Comparison of ENCODE assay signal across 18 cellular contexts in genomic region chr14:52328286-52328685, GRCh38. TPM values are rescaled to one million over a fixed set of nuclear protein-coding genes. Genes with fewer than 3 reads are reported as not detected.
DNase-seq lines count a peak whose midpoint lies in the region; ATAC-seq and TF ChIP-seq lines count a peak whose summit lies in the region.
"Had no signal": no experiment of that assay in that cellular context is flagged by ENCODE, and none has a peak within 500 bp of the region (broad histone marks: within the 10 kb centered on the region; RNA-seq: fewer than 3 reads in every experiment).

No MANE protein-coding gene starts in this region.

- POLR2A ChIA-PET in Panc1 (lab: Charles Lee) (no interaction called here), Caco-2 (lab: Charles Lee) (no interaction called here)

- no peak for TF ChIP-seq POLR2A in gastroesophageal sphincter (IDR thresholded peaks at IDR 0.05)

- in situ Hi-C loops in Panc1 (cut with HindIII; ENCODE audit: low pct_unique_long_range_greater_than_20kb, low sequenced_read_pairs) (no loop called here), mammary epithelial cell (cut with MboI; ENCODE audit: low sequenced_read_pairs in 2 of 2) (no loop called here)

- no peak for TF ChIP-seq EP300 in gastroesophageal sphincter (IDR thresholded peaks at IDR 0.05)

- no peak overlapping the region for H3K27ac Mint-ChIP-seq in Caco-2 (ENCODE audit: unreplicated experiment)

- H3K79me2 ChIP-seq in mammary epithelial cell (ENCODE audit: insufficient read depth, low read length) = no peaks in the 10 kb centered on the region

- ATAC-seq in Panc1 (peak; percentile 51; the same call in 1 of the 2 replicates), left lung (no peak), gastroesophageal sphincter (no peak)
- ATAC-seq: K562 had no signal

- H3K27me3 ChIP-seq in Panc1 (ENCODE audit: control insufficient read depth, insufficient read depth, low read length) (no peaks in the 10 kb centered on the region), mammary epithelial cell (ENCODE audit: insufficient read depth, low read length) (no peaks in the 10 kb centered on the region), left lung (no peaks in the 10 kb centered on the region), Caco-2 (replicated peaks; ENCODE audit: control insufficient read depth, insufficient read depth, low read length) (no peaks in the 10 kb centered on the region), gastroesophageal sphincter (no peaks in the 10 kb centered on the region)
- H3K27me3 ChIP-seq: esophagus squamous epithelium, suprapubic skin had no signal

- intact Hi-C loops in Panc1 (cut with micrococcal nuclease; ENCODE audit: unreplicated experiment) (no loop called here), mammary epithelial cell (cut with micrococcal nuclease) (no loop called here), left lung (cut with DNase I) (no loop called here), Caco-2 (cut with micrococcal nuclease; ENCODE audit: unreplicated experiment) (no loop called here)

- H3K9me3 ChIP-seq in Panc1 (ENCODE audit: control insufficient read depth, insufficient read depth, low read depth, low read length) (no peaks in the 10 kb centered on the region), mammary epithelial cell (replicated peaks; ENCODE audit: insufficient read depth, low read length) (no peaks in the 10 kb centered on the region), left lung (no peaks in the 10 kb centered on the region), Caco-2 (no peaks in the 10 kb centered on the region; the same call in 1 of the 2 replicates), gastroesophageal sphincter (no peaks in the 10 kb centered on the region)
- H3K9me3 ChIP-seq: suprapubic skin had no signal

- H2AFZ ChIP-seq in mammary epithelial cell (ENCODE audit: low read depth, low read length) = no peak overlapping the region

- no peak overlapping the region for H3K9ac ChIP-seq in mammary epithelial cell (ENCODE audit: insufficient read depth, low read length)

- H3K4me1 ChIP-seq in Panc1 (ENCODE audit: control insufficient read depth, insufficient read depth, low read length) (no peaks in the 10 kb centered on the region), mammary epithelial cell (ENCODE audit: insufficient read depth, low read length) (peaks cover 9% of the 10 kb centered on the region), left lung (peaks cover 9 to 53% of the 10 kb centered on the region in 2 donors), Caco-2 (no peaks in the 10 kb centered on the region), gastroesophageal sphincter (peaks cover 0 to 60% (median 4%) of the 10 kb centered on the region in 3 donors)

- H3K36me3 ChIP-seq in Panc1 (ENCODE audit: control insufficient read depth, insufficient read depth, low read length) = no peaks in the 10 kb centered on the region
- no peaks in the 10 kb centered on the region for H3K36me3 ChIP-seq in mammary epithelial cell (ENCODE audit: insufficient read depth, low read length)
- H3K36me3 ChIP-seq in left lung = no peaks in the 10 kb centered on the region
- H3K36me3 ChIP-seq in Caco-2 (ENCODE audit: control insufficient read depth, insufficient read depth, low read length) = no peaks in the 10 kb centered on the region
- no peaks in the 10 kb centered on the region for H3K36me3 ChIP-seq in gastroesophageal sphincter
- H3K36me3 ChIP-seq: esophagus squamous epithelium, suprapubic skin had no signal

- no peaks in the 10 kb centered on the region for H3K4me1 Mint-ChIP-seq in Caco-2 (ENCODE audit: low read depth, unreplicated experiment)

- H3K4me2 ChIP-seq in mammary epithelial cell (ENCODE audit: insufficient read depth, low read depth, low read length) = no peak overlapping the region

- dilution Hi-C loops in mammary epithelial cell (cut with HindIII; ENCODE audit: low sequenced_read_pairs) = no loop called here

- DNase-seq in EH (ENCODE audit: low read depth) = peak; percentile 79
- DNase-seq in Panc1 (ENCODE audit: low read depth, low spot score) = no peak
- peak; percentile 48 for DNase-seq in mammary epithelial cell
- DNase-seq in left lung = no peak
- DNase-seq in RPMI8226 = no peak
- DNase-seq in Caco-2 = no peak
- DNase-seq in NCI-H1417 treated with DMSO at 0.1 percent for 48 hours (lab: John Stamatoyannopoulos, UW) = no peak
- DNase-seq: activated CD4-positive, CD25-positive, alpha-beta regulatory T cell treated with anti-CD3 and anti-CD28 coated beads, Interleukin-2, amount 50 U/mL, for 72 hours; activated effector memory CD4-positive, alpha-beta T cell treated with anti-CD3 and anti-CD28 coated beads, Interleukin-2, amount 50 U/mL, for 16 hours; central memory CD4-positive, alpha-beta T cell; COR-L47; esophagus squamous epithelium; NCI-H1694 treated with DMSO at 0.1 percent for 48 hours; NCI-H82 had no signal

- no peaks in the 10 kb centered on the region for H4K20me1 ChIP-seq in mammary epithelial cell (ENCODE audit: insufficient read depth, low read length)

- CTCF ChIA-PET in Panc1 (lab: Charles Lee) = no interaction called here
- CTCF ChIA-PET in mammary epithelial cell (lab: Charles Lee; ENCODE audit: low non-redundant PET) = no interaction called here
- CTCF ChIA-PET in Caco-2 (lab: Charles Lee) = no interaction called here

- H3K9me3 Mint-ChIP-seq in Caco-2 (ENCODE audit: unreplicated experiment) = peaks cover 9% of the 10 kb centered on the region

- H3K4me3 ChIP-seq in Panc1 (ENCODE audit: low read depth in 2 of 2, low read length in 2 of 2) (no peak overlapping the region), mammary epithelial cell (replicated peaks in 1 of 3; ENCODE audit: insufficient read depth in 1 of 3, low read depth in 2 of 3, low read length in 3 of 3) (no peak overlapping the region), left lung (no peak overlapping the region), Caco-2 (ENCODE audit: low read depth, low read length) (no peak overlapping the region), gastroesophageal sphincter (no peak overlapping the region)
- H3K4me3 ChIP-seq: esophagus squamous epithelium, K562, suprapubic skin had no signal

- H3K4me3 Mint-ChIP-seq in Caco-2 (ENCODE audit: unreplicated experiment) = no peak overlapping the region

- no peak overlapping the region for H3K27ac ChIP-seq in Panc1 (ENCODE audit: low read length)
- peak overlapping the region; percentile 5 for H3K27ac ChIP-seq in mammary epithelial cell (ENCODE audit: insufficient read depth, low read depth, low read length)
- peak overlapping the region; percentile 47 to 87 for H3K27ac ChIP-seq in left lung
- H3K27ac ChIP-seq in gastroesophageal sphincter = peak overlapping the region in 1 of 4 donors; percentile 52
- H3K27ac ChIP-seq: suprapubic skin had no signal

- H3K27me3 Mint-ChIP-seq in Caco-2 (ENCODE audit: insufficient read depth, unreplicated experiment) = peaks cover 1% of the 10 kb centered on the region

- H3K36me3 Mint-ChIP-seq in Caco-2 (ENCODE audit: insufficient read depth, unreplicated experiment) = no peaks in the 10 kb centered on the region

- no peak for TF ChIP-seq CTCF in Panc1 (IDR thresholded peaks at IDR 0.05)
- no peak for TF ChIP-seq CTCF in mammary epithelial cell (conservative IDR thresholded peaks at IDR 0.05 in 1 of 2, IDR thresholded peaks at IDR 0.05 in 1 of 2; ENCODE audit: extremely low read depth in 1 of 2, insufficient read depth in 1 of 2, low read depth in 1 of 2, low read length in 2 of 2)
- TF ChIP-seq CTCF in left lung (IDR thresholded peaks at IDR 0.05) = no peak
- no peak for TF ChIP-seq CTCF in Caco-2 (IDR thresholded peaks at IDR 0.05; ENCODE audit: insufficient read depth in 1 of 2, low read depth in 1 of 2, low read length in 1 of 2, severe bottlenecking in 1 of 2, unreplicated experiment in 1 of 2)
- TF ChIP-seq CTCF in gastroesophageal sphincter (IDR thresholded peaks at IDR 0.05) = no peak

- BruUV-seq in Panc1 (replicated peaks; lab: Mats Ljungman, UMichigan) (no TSS peak), mammary epithelial cell (replicated peaks; lab: Mats Ljungman, UMichigan) (no TSS peak), Caco-2 (replicated peaks; lab: Mats Ljungman, UMichigan) (no TSS peak)

RNA-seq across cellular contexts. Expression of gene PTGER2, which starts 14.2 kb away (rescaled TPM):
- total RNA-seq in Panc1 (2021; ENCODE audit: unreplicated experiment) (0.41 TPM), mammary epithelial cell (1 to 10 TPM in 1 of 2 donors, under 1 TPM in 1; 0.49 to 2.8 TPM), left lung (10 to 100 TPM in 1 of 2 donors, 1 to 10 TPM in 1; 8.9 to 19.2 TPM), Caco-2 (2022) (0.27 and 0.39 TPM in 2 replicates), gastroesophageal sphincter (10 to 100 TPM in 2 of 4 donors, 1 to 10 TPM in 2; 4.8 to 24.2 (median 9.0) TPM)
- polyA plus RNA-seq in Panc1 (2012; ENCODE audit: insufficient read length) = 1.9 TPM
- 4.2 TPM for polyA plus RNA-seq in mammary epithelial cell
- 2.6 TPM for polyA minus RNA-seq in mammary epithelial cell
- total RNA-seq: K562, SK-MEL-5 had no signal
- polyA plus RNA-seq: K562 had no signal

Comparison
In these comparisons a context has a peak if more than half of its experiments do, and no peak if none do; other contexts are left out.
1. DNase-seq: peak in EH (single experiment) and mammary epithelial cell (single experiment); none in Panc1 (single experiment), left lung (0 of 2), RPMI8226 (single experiment), Caco-2 (0 of 2) and NCI-H1417 treated with DMSO at 0.1 percent for 48 hours (single experiment).